Comparison of ENCODE assay signal across 23 cellular contexts in genomic region chr12:113398346-113399290, GRCh38. TPM values are rescaled to one million over a fixed set of nuclear protein-coding genes. Genes with fewer than 3 reads are reported as not detected.
DNase-seq lines count a peak whose midpoint lies in the region; ATAC-seq, FAIRE-seq and TF ChIP-seq lines count a peak whose summit lies in the region.
"Had no signal": no experiment of that assay in that cellular context is flagged by ENCODE, and none has a peak within 500 bp of the region (broad histone marks: within the 10 kb centered on the region; RNA-seq: fewer than 3 reads in every experiment).

No MANE protein-coding gene starts in this region.

- no peaks in the 10 kb centered on the region for H3K79me2 ChIP-seq in K562 (ENCODE audit: control insufficient read depth, insufficient read depth, low read length)

- peak overlapping the region; percentile 35 for H3K18ac ChIP-seq in neuronal stem cell (ENCODE audit: low read length)

- no peak overlapping the region for H3K14ac ChIP-seq in neuronal stem cell (ENCODE audit: low read length)

- H2AK5ac ChIP-seq in neuronal stem cell (ENCODE audit: low read depth, low read length) = peak overlapping the region; percentile 44

- no TSS peak for BruUV-seq in K562 (replicated peaks; lab: Mats Ljungman, UMichigan)

- H2BK15ac ChIP-seq in neuronal stem cell (ENCODE audit: low read length) = no peak overlapping the region

- FAIRE-seq in K562 (lab: Jason Lieb, UNC) = no peak
- FAIRE-seq: A204.1, GM19239, H54 had no signal

- CTCF ChIA-PET in K562 (lab: Yijun Ruan, JAX; ENCODE audit: low intra/inter-chr PET ratio) = interaction anchor here (0.5 kb wide), 1 partner anchor 1930 kb away, joined by 4 read pairs; no protein-coding TSS in a partner anchor

- H3K4me1 ChIP-seq in K562 (replicated peaks in 1 of 2; ENCODE audit: control insufficient read depth in 2 of 2, insufficient read depth in 2 of 2, low read length in 2 of 2) = peaks cover 2 to 21% of the 10 kb centered on the region in 2 experiments; a peak in 4 of 5 replicates
- H3K4me1 ChIP-seq in neuronal stem cell (ENCODE audit: control insufficient read depth in 2 of 2, insufficient read depth in 1 of 2, low read depth in 1 of 2, low read length in 2 of 2) = peaks cover 0 to 7% of the 10 kb centered on the region in 2 donors
- peaks cover 0 to 4% of the 10 kb centered on the region in 2 donors for H3K4me1 ChIP-seq in left lung
- H3K4me1 ChIP-seq: Caco-2 had no signal

- H3K27ac ChIP-seq in K562 (ENCODE audit: extremely low read depth, low read depth, low read length) (no peak overlapping the region), neuronal stem cell (replicated peaks; ENCODE audit: low read length) (no peak overlapping the region), left lung (no peak overlapping the region)
- H3K27ac ChIP-seq: C4-2B, GM23248, KMS-11 had no signal

- H3K36me3 ChIP-seq in K562 (ENCODE audit: control insufficient read depth, insufficient read depth, low read length) (no peaks in the 10 kb centered on the region), neuronal stem cell (replicated peaks in 1 of 2; ENCODE audit: control insufficient read depth in 2 of 2, insufficient read depth in 2 of 2, low read length in 2 of 2) (no peaks in the 10 kb centered on the region), left lung (no peaks in the 10 kb centered on the region)

- TF ChIP-seq CTCF in K562 (IDR thresholded peaks at IDR 0.05 in 2 of 3, conservative IDR thresholded peaks at IDR 0.05 in 1 of 3; ENCODE audit: insufficient read depth in 2 of 3, low read depth in 1 of 3, low read length in 3 of 3) (no peak), left lung (IDR thresholded peaks at IDR 0.05) (no peak)

- H2BK5ac ChIP-seq in neuronal stem cell (ENCODE audit: low read length) = no peak overlapping the region

- H2BK120ac ChIP-seq in neuronal stem cell (ENCODE audit: low read depth, low read length) = no peak overlapping the region

- DNase-seq in K562 (ENCODE audit: extremely low read depth in 1 of 4, low spot score in 3 of 4) (no peak), left lobe of liver (ENCODE audit: low spot score) (peak; percentile 71), neuronal stem cell (ENCODE audit: low spot score) (no peak), Kasumi-1 (lab: John Stamatoyannopoulos, UW) (no peak), left lung (no peak)
- DNase-seq in activated CD4-positive, alpha-beta T cell treated with anti-CD3 and anti-CD28 coated beads, Interleukin-2, amount 50 U/mL, for 48 hours = no peak
- DNase-seq: AML-193; Caco-2; CD4-positive, alpha-beta T cell; DMS153; DMS79; GDM1; GM23248; HCEC 1CT; HFFc6 had no signal

- intact Hi-C loops in K562 (cut with micrococcal nuclease) (no loop called here), left lung (cut with DNase I) (no loop called here)

- peak overlapping the region; percentile 14 for H3K23ac ChIP-seq in neuronal stem cell (ENCODE audit: low read depth, low read length, poor library complexity)

- TF ChIP-seq POLR2A in K562 (conservative IDR thresholded peaks at IDR 0.05) = no peak

- no peak overlapping the region for H4K8ac ChIP-seq in neuronal stem cell (ENCODE audit: low read depth, low read length)

- no peak for TF ChIP-seq RAD21 in K562 (CRISPR knock-in tag; conservative IDR thresholded peaks at IDR 0.05 in 1 of 2, IDR thresholded peaks at IDR 0.05 in 1 of 2)

- H3K9ac ChIP-seq in K562 (ENCODE audit: insufficient read depth in 1 of 2, low read depth in 2 of 2, low read length in 2 of 2) = no peak overlapping the region
- no peak overlapping the region for H3K9ac ChIP-seq in neuronal stem cell (ENCODE audit: low read depth, low read length, poor library complexity)
- H3K9ac ChIP-seq: GM23248, KMS-11 had no signal

- no peak for ATAC-seq in K562
- ATAC-seq in left lobe of liver = peak; percentile 15
- ATAC-seq in GM18873 (IDR thresholded peaks at IDR 0.05; ENCODE audit: low FRiP score, unreplicated experiment) = no peak
- ATAC-seq in left lung = no peak

- no peaks in the 10 kb centered on the region for H3K9me1 ChIP-seq in K562 (ENCODE audit: control insufficient read depth, insufficient read depth, low read length)

- no peak overlapping the region for H2AFZ ChIP-seq in K562 (ENCODE audit: low read depth, low read length)
- no peak overlapping the region for H2AFZ ChIP-seq in neuronal stem cell (ENCODE audit: low read length)
- H2AFZ ChIP-seq: GM23248 had no signal

- peaks cover 0 to 8% of the 10 kb centered on the region in 2 experiments; a peak in 1 of 5 replicates for H3K27me3 ChIP-seq in K562 (ENCODE audit: control insufficient read depth in 2 of 2, insufficient read depth in 2 of 2, low read length in 2 of 2)
- H3K27me3 ChIP-seq in neuronal stem cell (ENCODE audit: control insufficient read depth in 3 of 3, insufficient read depth in 3 of 3, low read depth in 1 of 3, low read length in 3 of 3) = no peaks in the 10 kb centered on the region
- H3K27me3 ChIP-seq in left lung = peaks cover 0 to 49% of the 10 kb centered on the region in 2 donors

- H3K79me1 ChIP-seq in neuronal stem cell (ENCODE audit: low read depth, low read length) = no peaks in the 10 kb centered on the region

- in situ Hi-C loops in K562 (cut with MboI) = no loop called here

- H3K4me3 ChIP-seq in K562 (no peak overlapping the region), neuronal stem cell (ENCODE audit: low read length in 2 of 2) (no peak overlapping the region), left lung (no peak overlapping the region)
- H3K4me3 ChIP-seq: GM23248 had no signal

- H3K4ac ChIP-seq in neuronal stem cell (ENCODE audit: low read length) = no peak overlapping the region

- no peak for TF ChIP-seq EP300 in K562 (IDR thresholded peaks at IDR 0.05; ENCODE audit: low read length)

- H3K4me2 ChIP-seq in K562 (ENCODE audit: insufficient read depth, low read length) (no peak overlapping the region), neuronal stem cell (ENCODE audit: insufficient read depth, low read length, poor library complexity, severe bottlenecking) (no peak overlapping the region)
- H3K4me2 ChIP-seq: KMS-11 had no signal

- H4K20me1 ChIP-seq in K562 (replicated peaks; ENCODE audit: control insufficient read depth, insufficient read depth, low read length) = no peaks in the 10 kb centered on the region

- no peak overlapping the region for H2BK12ac ChIP-seq in neuronal stem cell (ENCODE audit: low read length)

- POLR2A ChIA-PET in K562 (lab: Yijun Ruan, JAX) = no interaction called here

- no peak overlapping the region for H4K91ac ChIP-seq in neuronal stem cell (ENCODE audit: low read depth, low read length, poor library complexity)

- H3K9me3 ChIP-seq in K562 (replicated peaks; ENCODE audit: control insufficient read depth, insufficient read depth, low read depth, low read length) = no peaks in the 10 kb centered on the region
- peaks cover 0 to 2% of the 10 kb centered on the region in 2 donors for H3K9me3 ChIP-seq in neuronal stem cell (replicated peaks in 1 of 2; ENCODE audit: control insufficient read depth in 2 of 2, insufficient read depth in 1 of 2, low read depth in 1 of 2, low read length in 2 of 2)
- H3K9me3 ChIP-seq in left lung = no peaks in the 10 kb centered on the region
- H3K9me3 ChIP-seq: Caco-2 had no signal

- WGBS in K562 (ENCODE audit: insufficient coverage, low coverage, missing lambda C conversion rate) = 26% methylated on average over 24 of the region's 26 CpGs
- no CpG with 5 or more reads among the region's 26 CpGs for WGBS in neuronal stem cell (ENCODE audit: extremely low coverage in 2 of 2, insufficient read length in 2 of 2, insufficient replicate concordance in 1 of 2), 2 donors

RNA-seq across cellular contexts. Expression of gene SDS, which starts 5.1 kb away (rescaled TPM):
- not detected in 2 replicates for total RNA-seq in K562 (2011; cell fraction: chromatin; rRNA removed; ENCODE audit: low replicate concordance)
- not detected in 2 replicates for total RNA-seq in K562 (2011; cell fraction: nucleolus; rRNA removed)
- total RNA-seq in K562 (2011; cell fraction: nucleoplasm; rRNA removed) = not detected in 2 replicates
- 0.24 TPM in 1 of 2 replicates, not detected in the other for total RNA-seq in K562 (2014; rRNA removed)
- 0.07 TPM in 1 of 2 replicates, not detected in the other for total RNA-seq in K562 (2014; rRNA removed; fragmentation: Illumina TruSeq; extraction: Trizol)
- 0.60 and 1.1 TPM in 2 replicates for total RNA-seq in K562 (2015; rRNA removed; fragmentation: Illumina TruSeq; extraction: Trizol)
- total RNA-seq in K562 (2021) = 0.18 and 0.22 TPM in 2 replicates
- polyA plus RNA-seq in K562 (2011; rRNA removed) = 0.07 TPM in 1 of 2 replicates, not detected in the other
- polyA plus RNA-seq in K562 (2011; cell fraction: cytosol; rRNA removed) = 0.10 TPM in 1 of 2 replicates, not detected in the other
- polyA plus RNA-seq in K562 (2011; cell fraction: nucleus; rRNA removed) = 0.48 TPM in 1 of 2 replicates, not detected in the other
- polyA plus RNA-seq in K562 (2012) = 0.22 and 0.34 TPM in 2 replicates
- 0.09 and 0.10 TPM in 2 replicates for polyA plus RNA-seq in K562 (2014; fragmentation: Illumina TruSeq; extraction: Trizol)
- under 1 TPM; 0.07 to 0.23 TPM for polyA plus RNA-seq in K562 (2014; fragmentation: Nextera tagmentation; extraction: Ambion mirVana)
- 0.15 and 0.30 TPM in 2 replicates for polyA plus RNA-seq in K562 (2014; rRNA removed)
- not detected in 2 replicates for polyA minus RNA-seq in K562 (2011; rRNA and poly(A)+ RNA removed)
- polyA minus RNA-seq in K562 (2011; cell fraction: cytosol; rRNA and poly(A)+ RNA removed) = not detected in 2 replicates
- not detected in 2 replicates for polyA minus RNA-seq in K562 (2011; cell fraction: nucleus; rRNA and poly(A)+ RNA removed)
- total RNA-seq in left lobe of liver = 680 TPM
- 0.08 TPM for polyA plus RNA-seq in neuronal stem cell (2013, experiment 1 of 2)
- polyA plus RNA-seq in neuronal stem cell (2013, experiment 2 of 2) = 0.07 TPM
- total RNA-seq in left lung = 1 to 10 TPM; 1.5 to 3.2 TPM
- total RNA-seq: Caco-2; CD4-positive, alpha-beta T cell; Daoy; GM23248; HFFc6 had no signal
- polyA plus RNA-seq: BJ, GM23248 had no signal

RNA-seq across cellular contexts. Expression of gene SDSL, which starts 23.6 kb away (rescaled TPM):
- total RNA-seq in K562 (2011; cell fraction: chromatin; rRNA removed; ENCODE audit: low replicate concordance) = 3.2 and 9.7 TPM in 2 replicates
- 6.1 and 7.5 TPM in 2 replicates for total RNA-seq in K562 (2011; cell fraction: nucleolus; rRNA removed)
- total RNA-seq in K562 (2011; cell fraction: nucleoplasm; rRNA removed) = 7.0 and 15.4 TPM in 2 replicates
- 7.4 and 9.1 TPM in 2 replicates for total RNA-seq in K562 (2014; rRNA removed)
- 1.1 and 1.7 TPM in 2 replicates for total RNA-seq in K562 (2014; rRNA removed; fragmentation: Illumina TruSeq; extraction: Trizol)
- total RNA-seq in K562 (2015; rRNA removed; fragmentation: Illumina TruSeq; extraction: Trizol) = 6.3 and 7.8 TPM in 2 replicates
- total RNA-seq in K562 (2021) = 8.4 and 9.1 TPM in 2 replicates
- 9.8 and 10.9 TPM in 2 replicates for polyA plus RNA-seq in K562 (2011; rRNA removed)
- 13.4 and 29.5 TPM in 2 replicates for polyA plus RNA-seq in K562 (2011; cell fraction: cytosol; rRNA removed)
- polyA plus RNA-seq in K562 (2011; cell fraction: nucleus; rRNA removed) = 5.6 and 8.8 TPM in 2 replicates
- 15.2 and 23.6 TPM in 2 replicates for polyA plus RNA-seq in K562 (2012)
- 3.0 and 7.1 TPM in 2 replicates for polyA plus RNA-seq in K562 (2014; fragmentation: Illumina TruSeq; extraction: Trizol)
- polyA plus RNA-seq in K562 (2014; fragmentation: Nextera tagmentation; extraction: Ambion mirVana) = 1 to 10 TPM in 1 of 2 experiments, under 1 TPM in 1; 0.31 to 2.0 TPM
- polyA plus RNA-seq in K562 (2014; rRNA removed) = 11.0 and 13.4 TPM in 2 replicates
- 2.8 and 3.7 TPM in 2 replicates for polyA minus RNA-seq in K562 (2011; rRNA and poly(A)+ RNA removed)
- polyA minus RNA-seq in K562 (2011; cell fraction: cytosol; rRNA and poly(A)+ RNA removed) = 5.2 and 5.9 TPM in 2 replicates
- polyA minus RNA-seq in K562 (2011; cell fraction: nucleus; rRNA and poly(A)+ RNA removed) = 5.4 and 6.6 TPM in 2 replicates
- 93.0 TPM for total RNA-seq in left lobe of liver
- polyA plus RNA-seq in neuronal stem cell (2013, experiment 1 of 2) = 1.0 TPM
- polyA plus RNA-seq in neuronal stem cell (2013, experiment 2 of 2) = 0.90 TPM
- total RNA-seq in left lung = 10 to 100 TPM; 12.9 to 13.8 TPM

RNA-seq across cellular contexts. Expression of gene PLBD2, which starts 40.2 kb away (rescaled TPM):
- total RNA-seq in K562 (2011; cell fraction: chromatin; rRNA removed; ENCODE audit: low replicate concordance) = 26.2 and 43.8 TPM in 2 replicates
- 42.6 and 46.5 TPM in 2 replicates for total RNA-seq in K562 (2011; cell fraction: nucleolus; rRNA removed)
- 41.1 and 61.7 TPM in 2 replicates for total RNA-seq in K562 (2011; cell fraction: nucleoplasm; rRNA removed)
- total RNA-seq in K562 (2014; rRNA removed) (7.2 and 9.1 TPM in 2 replicates), K562 (2014; rRNA removed; fragmentation: Illumina TruSeq; extraction: Trizol) (1.3 and 2.4 TPM in 2 replicates), K562 (2015; rRNA removed; fragmentation: Illumina TruSeq; extraction: Trizol) (4.1 and 4.4 TPM in 2 replicates), K562 (2021) (33.1 and 37.4 TPM in 2 replicates), left lobe of liver (23.3 TPM), left lung (10 to 100 TPM; 48.7 to 75.0 TPM)
- polyA plus RNA-seq in K562 (2011; rRNA removed) (5.5 and 7.8 TPM in 2 replicates), K562 (2014; fragmentation: Illumina TruSeq; extraction: Trizol) (31.3 and 33.7 TPM in 2 replicates), K562 (2014; fragmentation: Nextera tagmentation; extraction: Ambion mirVana) (1 to 10 TPM; 5.0 to 6.0 TPM), K562 (2014; rRNA removed) (16.4 and 17.6 TPM in 2 replicates)
- 11.4 and 15.3 TPM in 2 replicates for polyA plus RNA-seq in K562 (2011; cell fraction: cytosol; rRNA removed)
- polyA plus RNA-seq in K562 (2011; cell fraction: nucleus; rRNA removed) = 8.5 and 11.2 TPM in 2 replicates
- polyA plus RNA-seq in K562 (2012) = 18.7 and 28.0 TPM in 2 replicates
- polyA minus RNA-seq in K562 (2011; rRNA and poly(A)+ RNA removed) = 7.4 and 11.0 TPM in 2 replicates
- 21.5 and 26.5 TPM in 2 replicates for polyA minus RNA-seq in K562 (2011; cell fraction: cytosol; rRNA and poly(A)+ RNA removed)
- polyA minus RNA-seq in K562 (2011; cell fraction: nucleus; rRNA and poly(A)+ RNA removed) = 6.9 and 7.3 TPM in 2 replicates
- polyA plus RNA-seq in neuronal stem cell (2013, experiment 1 of 2) = 23.8 TPM
- polyA plus RNA-seq in neuronal stem cell (2013, experiment 2 of 2) = 24.2 TPM

Comparison
In these comparisons a context has a peak if more than half of its experiments do, and no peak if none do; other contexts are left out.
1. RNA of gene SDS, which starts 5.1 kb away (total RNA-seq): 680 TPM in left lobe of liver (single experiment); 1.5 to 3.2 TPM in left lung and 0.07 to 1.1 TPM in K562; every median in the first group is over 100 times any median in the second.